22 cellular contexts compared by ENCODE assay signal in the genomic region with DNA sequence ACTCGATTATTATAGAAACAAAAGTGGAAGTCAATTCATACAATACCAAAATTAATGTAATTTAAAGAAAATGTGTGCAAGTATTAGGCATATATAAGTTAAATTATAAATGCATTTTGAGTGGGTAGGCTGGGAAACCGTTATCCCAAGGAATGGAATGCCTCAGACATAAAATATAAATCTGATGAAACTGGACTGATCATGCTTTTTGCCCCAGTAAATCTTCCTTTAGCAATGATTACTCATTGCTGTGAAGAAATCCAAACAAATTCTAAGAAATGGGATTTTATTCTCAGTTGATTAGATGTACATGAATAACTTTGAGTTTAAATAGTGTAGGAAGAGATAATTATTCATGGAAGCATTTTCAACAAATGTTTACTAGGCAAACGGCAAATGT.
DNase-seq lines count a peak whose midpoint lies in the region; ATAC-seq and TF ChIP-seq lines count a peak whose summit lies in the region.
"Had no signal": no experiment of that assay in that cellular context is flagged by ENCODE, and none has a peak within 500 bp of the region (broad histone marks: within the 10 kb centered on the region; RNA-seq: fewer than 3 reads in every experiment).

No MANE protein-coding gene starts in this region.

- no peaks in the 10 kb centered on the region for H4K20me1 ChIP-seq in smooth muscle cell (ENCODE audit: low read depth)

- peak overlapping the region; percentile 62 for H3K27ac ChIP-seq in smooth muscle cell (ENCODE audit: low read depth)
- H3K27ac ChIP-seq in heart right ventricle: no peak overlapping the region
- H3K27ac ChIP-seq: adrenal gland, neutrophil, WERI-Rb-1 had no signal

- intact Hi-C loops in heart right ventricle (cut with DNase I): no loop called here

- H3K4me3 ChIP-seq in foreskin fibroblast (ENCODE audit: low read depth in 1 of 2, low read length in 2 of 2) (no peak overlapping the region), smooth muscle cell (no peak overlapping the region), heart right ventricle (no peak overlapping the region)
- H3K4me3 ChIP-seq: adrenal gland, GM23338, K562, mucosa of descending colon had no signal

- DNase-seq in HCEC 1CT: peak; percentile 74
- peak; percentile 73 for DNase-seq in amniotic epithelial cell (ENCODE audit: low read depth)
- peak; percentile 22 to 70 for DNase-seq in foreskin fibroblast
- no peak for DNase-seq in smooth muscle cell (lab: John Stamatoyannopoulos, UW; ENCODE audit: unreplicated experiment)
- no peak for DNase-seq in heart right ventricle
- no peak for DNase-seq in NCI-H2029 treated with DMSO at 0.1 percent for 48 hours (lab: John Stamatoyannopoulos, UW)
- no peak for DNase-seq in SIG-M5 (lab: John Stamatoyannopoulos, UW)
- DNase-seq: activated CD8-positive, alpha-beta memory T cell treated with anti-CD3 and anti-CD28 coated beads, Interleukin-2, amount 50 U/mL, for 48 hours; activated gamma-delta T cell; adrenal gland; BE2C; caudate nucleus; COR-L47; mucosa of descending colon; NCI-H2029; PC-3; right cardiac atrium; WERI-Rb-1 had no signal

- TF ChIP-seq CTCF in foreskin fibroblast (IDR thresholded peaks at IDR 0.05; ENCODE audit: low read depth, low read length) (no peak), smooth muscle cell (IDR thresholded peaks at IDR 0.05; ENCODE audit: borderline replicate concordance, insufficient read depth, poor library complexity, severe bottlenecking) (no peak), heart right ventricle (IDR thresholded peaks at IDR 0.05) (no peak)

- H3K9ac ChIP-seq in smooth muscle cell (ENCODE audit: low read depth): peak overlapping the region; percentile 37

- no peak for ATAC-seq in GM19395 (IDR thresholded peaks at IDR 0.05; ENCODE audit: unreplicated experiment)
- ATAC-seq in heart right ventricle: no peak
- ATAC-seq: GM23338, K562, mucosa of descending colon, PC-3, right cardiac atrium had no signal

- no peaks in the 10 kb centered on the region for H3K79me2 ChIP-seq in smooth muscle cell (ENCODE audit: low read depth)

- 50% methylated on average over 3 of the region's 3 CpGs for WGBS in smooth muscle cell (ENCODE audit: low lambda C conversion rate)
- whole genome bisulfite sequencing in heart right ventricle, 2 donors: 79 to 82% methylated on average over 3 of the region's 3 CpGs

- H3K4me1 ChIP-seq in smooth muscle cell (ENCODE audit: low read depth) (peaks cover 16% of the 10 kb centered on the region), heart right ventricle (peaks cover 0 to 27% (median 16%) of the 10 kb centered on the region in 9 donors)
- H3K4me1 ChIP-seq: BE2C had no signal

- H3K36me3 ChIP-seq in smooth muscle cell (ENCODE audit: low read depth): no peaks in the 10 kb centered on the region
- no peaks in the 10 kb centered on the region for H3K36me3 ChIP-seq in heart right ventricle
- H3K36me3 ChIP-seq: adrenal gland, BE2C, neutrophil, WERI-Rb-1 had no signal

- peak overlapping the region; percentile 64 for H3K4me2 ChIP-seq in smooth muscle cell
- H3K4me2 ChIP-seq: GM23338 had no signal

- H2AFZ ChIP-seq in smooth muscle cell (ENCODE audit: low read depth): peak overlapping the region; percentile 34
- H2AFZ ChIP-seq: GM23338 had no signal

- no peaks in the 10 kb centered on the region for H3K27me3 ChIP-seq in smooth muscle cell (ENCODE audit: low read depth)
- no peaks in the 10 kb centered on the region for H3K27me3 ChIP-seq in heart right ventricle
- H3K27me3 ChIP-seq: adrenal gland, BE2C, neutrophil had no signal

- H3F3A ChIP-seq in smooth muscle cell (ENCODE audit: low read depth): no peaks in the 10 kb centered on the region

- H3K9me3 ChIP-seq in smooth muscle cell (replicated peaks; ENCODE audit: low read depth): no peaks in the 10 kb centered on the region
- H3K9me3 ChIP-seq in heart right ventricle: peaks cover 0 to 6% (median 0%) of the 10 kb centered on the region in 11 donors
- H3K9me3 ChIP-seq: adrenal gland, BE2C, neutrophil had no signal

Comparison
In these comparisons a context has a peak if more than half of its experiments do, and no peak if none do; other contexts are left out.
1. DNase-seq: peak in HCEC 1CT (single experiment), amniotic epithelial cell (single experiment) and foreskin fibroblast (2 of 2); none in smooth muscle cell (single experiment), heart right ventricle (0 of 2), NCI-H2029 treated with DMSO at 0.1 percent for 48 hours (single experiment) and SIG-M5 (single experiment).